8 cellular contexts compared by ENCODE assay signal in genomic region chr1:40096977-40097782, GRCh38. TPM values are rescaled to one million over a fixed set of nuclear protein-coding genes. Genes with fewer than 3 reads are reported as not detected.
DNase-seq lines count a peak whose midpoint lies in the region; ATAC-seq and TF ChIP-seq lines count a peak whose summit lies in the region.

Gene PPT1, minus strand, starts transcription at chr1:40097252. Its CDS starts 14 bp downstream, at chr1:40097238.

- no peaks in the 10 kb centered on the region for H3K9me3 ChIP-seq in endodermal cell (ENCODE audit: control insufficient read depth, low read length)
- no peaks in the 10 kb centered on the region for H3K9me3 ChIP-seq in mesodermal cell (ENCODE audit: control insufficient read depth, low read length)

- H3K36me3 Mint-ChIP-seq in endodermal cell (ENCODE audit: low read depth) = peaks cover 9% of the 10 kb centered on the region

- TF ChIP-seq POLR2A in GM19099 (IDR thresholded peaks at IDR 0.05; ENCODE audit: extremely low read depth, insufficient read length, low read depth) = peak; percentile 83

- peak within 1 kb of the TSS; percentile 84 for H3K27ac Mint-ChIP-seq in endodermal cell

- 1 to 3% methylated on average over 23 to 51 of the region's 51 CpGs for WGBS in endodermal cell (ENCODE audit: insufficient coverage in 1 of 2, insufficient read length in 1 of 2), 2 experiments
- WGBS in mesodermal cell (ENCODE audit: insufficient coverage in 2 of 2), 2 experiments = 1 to 2% methylated on average over 33 to 45 of the region's 51 CpGs

- no peaks in the 10 kb centered on the region for H3K9me3 Mint-ChIP-seq in endodermal cell

- DNase-seq in AG20443 (ENCODE audit: low spot score) (peak; percentile 93), NOMO-1 treated with DMSO at 0.1 percent for 48 hours (lab: John Stamatoyannopoulos, UW; ENCODE audit: unreplicated experiment) (peak; percentile 49), endodermal cell (peak; percentile 94)
- peak; percentile 32 for DNase-seq in activated CD8-positive, alpha-beta memory T cell treated with anti-CD3 and anti-CD28 coated beads, Interleukin-2, amount 50 U/mL, for 1 hour (ENCODE audit: extremely low read depth)
- peak; percentile 44 for DNase-seq in stimulated activated CD8-positive, alpha-beta memory T cell treated with anti-CD3 and anti-CD28 coated beads, Interleukin-15, amount 100 ng/mL, for 24 hours (ENCODE audit: low read depth)

- no peak within 1 kb of the TSS for H3K27ac ChIP-seq in endodermal cell (ENCODE audit: low read depth, low read length)
- no peak within 1 kb of the TSS for H3K27ac ChIP-seq in mesodermal cell (ENCODE audit: low read depth, low read length, severe bottlenecking)

- peak within 1 kb of the TSS; percentile 52 for H3K9ac ChIP-seq in endodermal cell (ENCODE audit: extremely low read depth, low read length, poor library complexity, severe bottlenecking)

- TF ChIP-seq CTCF in endodermal cell (conservative IDR thresholded peaks at IDR 0.05) = no peak

- peak within 1 kb of the TSS; percentile 80 for H3K4me3 Mint-ChIP-seq in endodermal cell

- H3K4me3 ChIP-seq in endodermal cell (ENCODE audit: low read length) (peak within 1 kb of the TSS; percentile 94), mesodermal cell (ENCODE audit: extremely low read depth, insufficient read depth, low read length, poor library complexity, severe bottlenecking) (peak within 1 kb of the TSS; percentile 61)

- peak; percentile 86 for ATAC-seq in HG03565 (IDR thresholded peaks at IDR 0.05; ENCODE audit: unreplicated experiment)

- H3K36me3 ChIP-seq in endodermal cell (ENCODE audit: control insufficient read depth, insufficient read depth, low read length) (peaks cover 7% of the 10 kb centered on the region), mesodermal cell (ENCODE audit: control insufficient read depth, insufficient read depth, low read length) (peaks cover 6% of the 10 kb centered on the region)

- H3K27me3 Mint-ChIP-seq in endodermal cell (ENCODE audit: insufficient read depth) = peaks cover 23% of the 10 kb centered on the region

- peaks cover 2% of the 10 kb centered on the region for H3K4me1 Mint-ChIP-seq in endodermal cell

- peaks cover 15% of the 10 kb centered on the region for H3K27me3 ChIP-seq in endodermal cell (ENCODE audit: control insufficient read depth, insufficient read depth, low read length, poor library complexity, severe bottlenecking)

- H3K4me1 ChIP-seq in endodermal cell (ENCODE audit: control insufficient read depth, insufficient read depth, low read length) (no peaks in the 10 kb centered on the region), mesodermal cell (ENCODE audit: control insufficient read depth, insufficient read depth, low read length, poor library complexity, severe bottlenecking) (no peaks in the 10 kb centered on the region)

RNA-seq across cellular contexts. Expression of gene PPT1, which starts in this region (rescaled TPM):
- total RNA-seq in endodermal cell = 100 to 1,000 TPM in 1 of 2 donors, 10 to 100 TPM in 1; 85.7 to 111 TPM
- 138 TPM for polyA plus RNA-seq in endodermal cell (2013, experiment 1 of 2)
- polyA plus RNA-seq in endodermal cell (2013, experiment 2 of 2) = 118 TPM
- polyA plus RNA-seq in mesodermal cell (2013, experiment 1 of 2) = 115 TPM
- polyA plus RNA-seq in mesodermal cell (2013, experiment 2 of 2) = 96.1 TPM

Comparison
In these comparisons a context has a peak if more than half of its experiments do, and no peak if none do; other contexts are left out.
1. DNase-seq: peak in every context shown above with its lines; median percentile 94 in endodermal cell; 93 in AG20443; 49 in NOMO-1 treated with DMSO at 0.1 percent for 48 hours; 44 in stimulated activated CD8-positive, alpha-beta memory T cell treated with anti-CD3 and anti-CD28 coated beads, Interleukin-15, amount 100 ng/mL, for 24 hours; 32 in activated CD8-positive, alpha-beta memory T cell treated with anti-CD3 and anti-CD28 coated beads, Interleukin-2, amount 50 U/mL, for 1 hour.